Comparison of ENCODE assay signal across 8 cellular contexts in genomic region chr6:43769526-43770416, GRCh38. TPM values are rescaled to one million over a fixed set of nuclear protein-coding genes. Genes with fewer than 3 reads are reported as not detected.
A peak's percentile ranks its signal among the peaks of the same experiment; 100 is the strongest.
DNase-seq lines count a peak whose midpoint lies in the region; ATAC-seq and TF ChIP-seq lines count a peak whose summit lies in the region.

Gene VEGFA (plus strand): TSS chr6:43770211.

- peaks cover 27% of the 10 kb centered on the region for H3K4me1 Mint-ChIP-seq in activated B cell treated with CpG ODN at 0.5 μM for 24 hours

- H3K27me3 Mint-ChIP-seq in activated B cell treated with CpG ODN at 0.5 μM for 24 hours = peaks cover 16% of the 10 kb centered on the region

- H3K4me3 Mint-ChIP-seq in activated B cell treated with CpG ODN at 0.5 μM for 24 hours = peak within 1 kb of the TSS; percentile 94

- no peaks in the 10 kb centered on the region for H3K9me3 Mint-ChIP-seq in activated B cell treated with CpG ODN at 0.5 μM for 24 hours

- ATAC-seq in GM18870 (IDR thresholded peaks at IDR 0.05; ENCODE audit: unreplicated experiment) (peak; percentile 46), HG03139 (IDR thresholded peaks at IDR 0.05; ENCODE audit: unreplicated experiment) (peak; percentile 41), activated B cell treated with CpG ODN at 0.5 μM for 24 hours (ENCODE audit: low read depth) (peak; percentile 71)

- TF ChIP-seq CTCF in AG04450 (IDR thresholded peaks at IDR 0.05; ENCODE audit: low read depth, low read length) (peak; percentile 99), activated B cell treated with CpG ODN at 0.5 μM for 24 hours (IDR thresholded peaks at IDR 0.05) (peak; percentile 85), cardiac fibroblast (IDR thresholded peaks at IDR 0.05; ENCODE audit: low read depth, low read length) (peak; percentile 99)

- peak; percentile 70 for DNase-seq in AG04450 (ENCODE audit: low read depth, low spot score)
- peak; percentile 63 for DNase-seq in NCI-H2227 treated with DMSO at 0.1 percent for 48 hours (lab: John Stamatoyannopoulos, UW)
- DNase-seq in activated B cell treated with CpG ODN at 0.5 μM for 24 hours = peak; percentile 85
- DNase-seq in cardiac fibroblast (ENCODE audit: low read depth in 2 of 2) = peak; percentile 94
- DNase-seq in iris pigment epithelial cell (ENCODE audit: low read depth) = peak; percentile 83
- DNase-seq in stimulated activated CD4-positive, alpha-beta T cell treated with anti-CD3 and anti-CD28 coated beads, Interleukin-12 subunit alpha, Interleukin-12 subunit beta, amount 100 ng/mL, for 48 hours (ENCODE audit: low read depth in 2 of 3, low spot score in 1 of 3) = peak; percentile 79 to 91 (median 85)

- peaks cover 2% of the 10 kb centered on the region for H3K36me3 Mint-ChIP-seq in activated B cell treated with CpG ODN at 0.5 μM for 24 hours (ENCODE audit: low read depth)

- intact Hi-C loops in activated B cell treated with CpG ODN at 0.5 μM for 24 hours (cut with micrococcal nuclease) = loop anchor here (1.0 to 10.0 kb wide), 16 partner anchors 45 to 1872 kb away; partner anchors contain the start of genes GTPBP2, HSP90AB1, MRPL14 and MRPS18A

- H3K4me3 ChIP-seq in AG04450 (ENCODE audit: low read depth, low read length) (peak within 1 kb of the TSS; percentile 96), cardiac fibroblast (replicated peaks in 1 of 2; ENCODE audit: low read depth in 2 of 2, low read length in 2 of 2) (peak within 1 kb of the TSS; percentile 96 to 98)

- POLR2A ChIA-PET in AG04450 (lab: Yijun Ruan, JAX) = interaction anchor here (0.6 to 3.3 kb wide), 24 partner anchors 33 to 477 kb away, joined by 3 to 40 read pairs (median 4); partner anchors contain the start of genes GTPBP2 and HSP90AB1
- POLR2A ChIA-PET in activated B cell treated with CpG ODN at 0.5 μM for 24 hours (lab: Charles Lee) = interaction anchor here (0.7 to 5.7 kb wide), 16 partner anchors 36 to 477 kb away, joined by 3 to 41 read pairs (median 6); partner anchors contain the start of genes GTPBP2, HSP90AB1, MAD2L1BP and MRPL14

- H3K27me3 ChIP-seq in AG04450 (ENCODE audit: control insufficient read depth, insufficient read depth, low read length) = no peaks in the 10 kb centered on the region

- H3K27ac ChIP-seq in AG04450 (ENCODE audit: low read depth, low read length) = peak within 1 kb of the TSS; percentile 85

- CTCF ChIA-PET in AG04450 (lab: Charles Lee) (interaction anchor here (0.6 to 4.2 kb wide), 66 partner anchors 8 to 338 kb away, joined by 3 to 94 read pairs (median 5); partner anchors contain the start of gene MRPS18A), activated B cell treated with CpG ODN at 0.5 μM for 24 hours (lab: Charles Lee) (interaction anchor here (0.7 to 8.4 kb wide), 18 partner anchors 9 to 313 kb away, joined by 3 to 99 read pairs (median 4); partner anchors contain the start of gene RSPH9)

- no peaks in the 10 kb centered on the region; the same call in 1 of the 2 replicates for H3K9me3 ChIP-seq in AG04450 (ENCODE audit: control insufficient read depth, insufficient read depth, low read length)

- H3K27ac Mint-ChIP-seq in activated B cell treated with CpG ODN at 0.5 μM for 24 hours = peak within 1 kb of the TSS; percentile 86

RNA-seq across cellular contexts. Expression of gene VEGFA, which starts in this region (rescaled TPM):
- 189 and 239 TPM in 2 replicates for polyA plus RNA-seq in AG04450 (2011; rRNA removed)
- 261 and 387 TPM in 2 replicates for polyA minus RNA-seq in AG04450 (2011; rRNA and poly(A)+ RNA removed)
- 29.0 and 31.3 TPM in 2 replicates for total RNA-seq in activated B cell treated with CpG ODN at 0.5 μM for 24 hours

Comparison
In these comparisons a context has a peak if more than half of its experiments do, and no peak if none do; other contexts are left out.
1. Peak in every context shown above with its lines: DNase-seq, ATAC-seq, H3K4me3 ChIP-seq and H3K27ac ChIP-seq.